Comparison of ENCODE assay signal across 10 cellular contexts in the genomic region with DNA sequence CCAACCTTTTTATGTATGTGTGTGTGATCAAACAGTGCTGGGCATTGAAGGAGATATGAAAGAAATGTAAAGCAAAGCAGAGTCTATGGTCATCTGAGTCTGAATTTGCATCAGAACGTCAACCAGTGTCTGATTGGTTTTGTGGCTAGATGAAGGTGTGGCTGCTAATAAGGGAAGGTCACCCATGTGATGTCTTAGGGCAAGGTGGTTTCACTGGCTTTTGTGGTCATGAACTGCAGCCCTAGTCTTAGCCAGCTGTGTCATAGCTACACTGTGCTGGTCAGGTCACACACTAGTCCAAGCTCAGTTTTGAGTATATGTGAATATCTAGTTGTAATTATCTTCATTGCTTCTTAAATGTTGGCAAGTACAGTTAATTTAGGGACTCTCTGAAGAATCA.
DNase-seq lines count a peak whose midpoint lies in the region; ATAC-seq, FAIRE-seq and TF ChIP-seq lines count a peak whose summit lies in the region.
"Had no signal": no experiment of that assay in that cellular context is flagged by ENCODE, and none has a peak within 500 bp of the region (broad histone marks: within the 10 kb centered on the region; RNA-seq: fewer than 3 reads in every experiment).

No MANE protein-coding gene starts in this region.

- intact Hi-C loops in lower leg skin (cut with DNase I; ENCODE audit: low total_unique reads), result no loop called here

- H3K27me3 ChIP-seq in bronchial epithelial cell (ENCODE audit: control insufficient read depth, insufficient read depth, low read length), result no peaks in the 10 kb centered on the region
- H3K27me3 ChIP-seq: adrenal gland had no signal

- TF ChIP-seq CTCF in GM13977 (IDR thresholded peaks at IDR 0.05; ENCODE audit: extremely low read depth, insufficient read depth, missing control alignments) (no peak), bronchial epithelial cell (IDR thresholded peaks at IDR 0.05; ENCODE audit: insufficient read depth, low read length, severe bottlenecking) (no peak), lower leg skin (IDR thresholded peaks at IDR 0.05) (no peak)

- FAIRE-seq in bronchial epithelial cell (lab: Jason Lieb, UNC), result peak; percentile 92

- H3K36me3 ChIP-seq in bronchial epithelial cell (ENCODE audit: control insufficient read depth, insufficient read depth, low read length), result no peaks in the 10 kb centered on the region
- H3K36me3 ChIP-seq: adrenal gland had no signal

- ATAC-seq in GM21367 (IDR thresholded peaks at IDR 0.05; ENCODE audit: unreplicated experiment) (peak; percentile 87), HG03139 (IDR thresholded peaks at IDR 0.05; ENCODE audit: unreplicated experiment) (peak; percentile 91)
- ATAC-seq: T-cell had no signal

- in situ Hi-C loops in GM13977 (cut with MboI; ENCODE audit: low pct_unique_long_range_greater_than_20kb, low sequenced_read_pairs, unreplicated experiment), result no loop called here

- no peak for TF ChIP-seq POLR2A in lower leg skin (IDR thresholded peaks at IDR 0.05)

- DNase-seq in GM13977 (ENCODE audit: low spot score) (peak; percentile 58), bronchial epithelial cell (ENCODE audit: low read depth) (no peak), lower leg skin (ENCODE audit: low spot score in 2 of 2) (no peak), SIG-M5 (lab: John Stamatoyannopoulos, UW) (no peak), GOT3 (lab: John Stamatoyannopoulos, UW) (no peak)
- DNase-seq in activated CD4-positive, alpha-beta T cell treated with anti-CD3 and anti-CD28 coated beads, Interleukin-2, amount 50 U/mL, for 48 hours, result no peak
- DNase-seq: adrenal gland, T-cell had no signal

- H3K4me3 ChIP-seq in bronchial epithelial cell (ENCODE audit: low read depth, low read length) (no peak overlapping the region), lower leg skin (ENCODE audit: low read depth, poor library complexity, severe bottlenecking) (no peak overlapping the region)
- H3K4me3 ChIP-seq: adrenal gland had no signal

- 63 to 75% methylated on average over 1 of the region's 1 CpG for WGBS in lower leg skin, 2 donors
